Comparison of ENCODE assay signal across 15 cellular contexts in genomic region chr20:63194007-63194820, GRCh38. TPM values are rescaled to one million over a fixed set of nuclear protein-coding genes. Genes with fewer than 3 reads are reported as not detected.
"Had no signal": no experiment of that assay in that cellular context is flagged by ENCODE, and none has a peak within 500 bp of the region (broad histone marks: within the 10 kb centered on the region; RNA-seq: fewer than 3 reads in every experiment).

No MANE protein-coding gene starts in this region.

- H3K27ac ChIP-seq: adrenal gland, cardiac muscle cell, gastrocnemius medialis, heart right ventricle, tibial nerve had no signal

- H3K27me3 ChIP-seq: adrenal gland, cardiac muscle cell, gastrocnemius medialis, heart right ventricle, tibial nerve had no signal

- H3K27ac Mint-ChIP-seq: activated naive CD4-positive, alpha-beta T cell treated with anti-CD3 and anti-CD28 coated beads, Interleukin-2, amount 10 ng/mL, durations not matched to agents 7 days and 5 days had no signal

- H3K9me3 ChIP-seq: adrenal gland, gastrocnemius medialis, heart right ventricle, tibial nerve had no signal

- H3K4me3 Mint-ChIP-seq: activated naive CD4-positive, alpha-beta T cell treated with anti-CD3 and anti-CD28 coated beads, Interleukin-2, amount 10 ng/mL, durations not matched to agents 7 days and 5 days; naive thymus-derived CD8-positive, alpha-beta T cell had no signal

- H3K27me3 Mint-ChIP-seq: naive thymus-derived CD8-positive, alpha-beta T cell had no signal

- H3K9me3 Mint-ChIP-seq: activated naive CD4-positive, alpha-beta T cell treated with anti-CD3 and anti-CD28 coated beads, Interleukin-2, amount 10 ng/mL, durations not matched to agents 7 days and 5 days; naive thymus-derived CD8-positive, alpha-beta T cell had no signal

- ATAC-seq: gastrocnemius medialis; heart right ventricle; naive thymus-derived CD8-positive, alpha-beta T cell had no signal

- DNase-seq: activated CD4-positive, alpha-beta T cell treated with anti-CD3 and anti-CD28 coated beads, Interleukin-2, amount 50 U/mL, for 4 hours; activated CD4-positive, CD25-positive, alpha-beta regulatory T cell treated with anti-CD3 and anti-CD28 coated beads, Interleukin-2, amount 50 U/mL, for 72 hours; activated naive CD4-positive, alpha-beta T cell treated with anti-CD3 and anti-CD28 coated beads, Interleukin-2, amount 10 ng/mL, durations not matched to agents 7 days and 5 days; adrenal gland; erythroblast; gastrocnemius medialis; heart right ventricle; naive thymus-derived CD8-positive, alpha-beta T cell; stimulated activated CD4-positive, alpha-beta T cell treated with anti-CD3 and anti-CD28 coated beads, Interleukin-2, amount 100 ng/mL, for 48 hours; stimulated activated naive CD4-positive, alpha-beta T cell had no signal

- H3K4me3 ChIP-seq: adrenal gland, cardiac muscle cell, gastrocnemius medialis, heart right ventricle, tibial nerve had no signal

RNA-seq across cellular contexts. Expression of gene BIRC7, which starts 41.5 kb away (rescaled TPM):
- total RNA-seq: dermis microvascular lymphatic vessel endothelial cell; gastrocnemius medialis; lung microvascular endothelial cell; naive thymus-derived CD8-positive, alpha-beta T cell; skeletal muscle tissue had no signal
- polyA plus RNA-seq: cardiac muscle cell, heart right ventricle had no signal
